Comparison of ENCODE assay signal across 13 cellular contexts in the genomic region with DNA sequence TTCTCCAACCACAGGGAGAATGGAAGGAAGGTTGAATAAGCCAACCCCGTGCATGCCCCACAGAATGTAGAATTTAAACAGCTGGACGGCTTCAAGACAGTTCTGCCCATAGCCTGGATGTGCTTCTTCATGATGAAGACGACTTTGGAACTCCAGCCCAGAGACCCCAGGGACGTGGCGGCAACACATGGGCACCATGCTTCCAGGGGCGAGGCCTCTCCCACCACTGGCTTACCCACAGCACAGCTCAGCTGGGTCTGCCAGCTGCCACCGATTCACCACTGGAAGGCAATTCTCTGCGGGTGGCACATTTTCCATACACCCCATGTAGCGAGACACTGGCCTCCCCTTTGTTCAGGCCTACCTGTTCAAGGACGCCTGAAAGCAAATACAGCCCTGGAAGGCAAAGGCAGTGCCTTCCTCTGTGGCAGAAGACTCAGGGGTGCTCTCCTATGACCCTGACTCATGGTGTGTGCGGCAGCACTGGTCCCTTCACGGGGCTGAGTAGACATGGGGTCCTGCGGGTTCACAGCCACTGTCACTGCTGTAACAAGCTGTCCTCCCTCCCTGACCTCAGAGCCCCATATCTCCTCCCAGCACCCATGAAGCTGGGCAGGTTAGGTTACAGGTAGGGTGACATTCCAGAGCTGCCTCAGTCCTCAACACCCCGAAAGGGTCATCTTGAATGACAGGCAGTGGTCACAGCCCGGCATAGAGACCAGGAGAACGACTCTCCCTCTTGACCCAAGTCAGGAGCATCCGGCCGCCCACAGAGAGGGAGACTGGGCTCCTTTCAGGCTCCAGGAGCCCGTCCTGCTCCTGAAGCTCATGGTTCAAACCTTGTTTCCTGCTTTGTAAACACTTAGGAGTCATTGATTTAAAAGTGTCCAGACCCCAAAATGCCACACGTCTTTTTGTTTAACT.
"Had no signal": no experiment of that assay in that cellular context is flagged by ENCODE, and none has a peak within 500 bp of the region (broad histone marks: within the 10 kb centered on the region; RNA-seq: fewer than 3 reads in every experiment).

No MANE protein-coding gene starts in this region.

- H3K4me1 ChIP-seq: parathyroid adenoma had no signal

- H3K36me3 Mint-ChIP-seq: activated naive CD8-positive, alpha-beta T cell; brain; immature natural killer cell had no signal

- DNase-seq: activated CD4-positive, alpha-beta T cell treated with anti-CD3 and anti-CD28 coated beads, Interleukin-2, amount 50 U/mL, for 4 hours; activated CD4-positive, CD25-positive, alpha-beta regulatory T cell treated with anti-CD3 and anti-CD28 coated beads, Interleukin-2, amount 50 U/mL, for 72 hours; activated T-cell treated with anti-CD3 and anti-CD28 coated beads for 4 hours; amygdala; cerebellar nuclear complex; esophagus squamous epithelium; foreskin fibroblast; glutamatergic neuron; immature natural killer cell had no signal

- H3K36me3 ChIP-seq: esophagus squamous epithelium, tibial nerve had no signal

- H3K4me3 ChIP-seq: esophagus squamous epithelium, tibial nerve had no signal

- H3K4me3 Mint-ChIP-seq: activated naive CD8-positive, alpha-beta T cell; brain; immature natural killer cell had no signal

- H3K9ac ChIP-seq: parathyroid adenoma had no signal

- H3K4me1 Mint-ChIP-seq: immature natural killer cell had no signal

- H3K27ac Mint-ChIP-seq: activated naive CD8-positive, alpha-beta T cell; brain; immature natural killer cell had no signal

- H3K9me3 Mint-ChIP-seq: brain had no signal

- H3K9me3 ChIP-seq: esophagus squamous epithelium, tibial nerve had no signal

- H3K27ac ChIP-seq: esophagus squamous epithelium, parathyroid adenoma, tibial nerve had no signal
